ENCODE assay signal across 29 cellular contexts in genomic region chr15:89829161-89829560, GRCh38. TPM values are rescaled to one million over a fixed set of nuclear protein-coding genes. Genes with fewer than 3 reads are reported as not detected.
DNase-seq lines count a peak whose midpoint lies in the region; ATAC-seq and TF ChIP-seq lines count a peak whose summit lies in the region.
"Had no signal": no experiment of that assay in that cellular context is flagged by ENCODE, and none has a peak within 500 bp of the region (broad histone marks: within the 10 kb centered on the region; RNA-seq: fewer than 3 reads in every experiment).

No MANE protein-coding gene starts in this region.

- POLR2A ChIA-PET in MCF 10A (lab: Yijun Ruan, JAX): interaction anchor here (1.2 to 2.0 kb wide), 4 partner anchors 15 to 46 kb away, joined by 3 to 6 read pairs (median 4); partner anchors contain the start of gene ANPEP

- no peak overlapping the region for H3K9ac ChIP-seq in mammary epithelial cell (ENCODE audit: insufficient read depth, low read length)
- no peak overlapping the region for H3K9ac ChIP-seq in neural progenitor cell

- ATAC-seq in GM21423 (IDR thresholded peaks at IDR 0.05; ENCODE audit: unreplicated experiment): no peak
- ATAC-seq: activated T-helper 17 cell treated with anti-CD3 and anti-CD28 coated beads, Interleukin-2, amount 50 U/mL, for 72 hours; CD8-positive, alpha-beta T cell had no signal

- no peak overlapping the region for H3K4me3 ChIP-seq in mammary epithelial cell (replicated peaks in 1 of 3; ENCODE audit: insufficient read depth in 1 of 3, low read depth in 2 of 3, low read length in 3 of 3)
- H3K4me3 ChIP-seq in neural progenitor cell: no peak overlapping the region
- H3K4me3 ChIP-seq: pancreas, right atrium auricular region had no signal

- peaks cover 30% of the 10 kb centered on the region for H3K36me3 Mint-ChIP-seq in MCF 10A (ENCODE audit: insufficient read depth, unreplicated experiment)
- H3K36me3 Mint-ChIP-seq in chondrocyte (ENCODE audit: low read depth): peaks cover 12% of the 10 kb centered on the region
- H3K36me3 Mint-ChIP-seq in neural progenitor cell: peaks cover 3% of the 10 kb centered on the region
- H3K36me3 Mint-ChIP-seq in type B pancreatic cell: peaks cover 3% of the 10 kb centered on the region

- intact Hi-C loops in MCF 10A (cut with micrococcal nuclease) (no loop called here), mammary epithelial cell (cut with micrococcal nuclease) (no loop called here)

- H3K4me2 ChIP-seq in mammary epithelial cell (ENCODE audit: insufficient read depth, low read depth, low read length): no peak overlapping the region
- no peak overlapping the region for H3K4me2 ChIP-seq in neural progenitor cell

- DNase-seq in MCF 10A (ENCODE audit: unreplicated experiment): no peak
- no peak for DNase-seq in mammary epithelial cell
- no peak for DNase-seq in chondrocyte (ENCODE audit: low spot score)
- no peak for DNase-seq in neural progenitor cell (ENCODE audit: low spot score)
- no peak for DNase-seq in type B pancreatic cell (ENCODE audit: extremely low spot score, unreplicated experiment)
- no peak for DNase-seq in DMS79 (lab: John Stamatoyannopoulos, UW)
- DNase-seq in NCI-H1694 treated with DMSO at 0.1 percent for 48 hours (lab: John Stamatoyannopoulos, UW): no peak
- DNase-seq: activated CD4-positive, alpha-beta memory T cell treated with anti-CD3 and anti-CD28 coated beads, Interleukin-2, amount 10 ng/mL, durations not matched to agents 7 days and 5 days; activated CD4-positive, CD25-positive, alpha-beta regulatory T cell treated with anti-CD3 and anti-CD28 coated beads, Interleukin-2, amount 50 U/mL, for 72 hours; activated CD8-positive, alpha-beta memory T cell treated with anti-CD3 and anti-CD28 coated beads, Interleukin-2, amount 50 U/mL, for 48 hours; activated naive CD4-positive, alpha-beta T cell treated with anti-CD3 and anti-CD28 coated beads, Interleukin-2, amount 50 U/mL, for 16 hours; CD8-positive, alpha-beta T cell; cortex of kidney; DMS 273 treated with DMSO at 0.1 percent for 48 hours; endodermal cell; immature natural killer cell; naive thymus-derived CD4-positive, alpha-beta T cell; NCI-H1417; NCI-H748 treated with DMSO at 0.1 percent for 48 hours; pancreas; stimulated activated CD4-positive, alpha-beta T cell treated with anti-CD3 and anti-CD28 coated beads, Interleukin-2, amount 100 ng/mL, for 48 hours; T-helper 2 cell had no signal

- H3K27me3 ChIP-seq in mammary epithelial cell (ENCODE audit: insufficient read depth, low read length): no peaks in the 10 kb centered on the region
- H3K27me3 ChIP-seq in neural progenitor cell: no peaks in the 10 kb centered on the region
- H3K27me3 ChIP-seq: esophagus muscularis mucosa, pancreas, right atrium auricular region had no signal

- no peak overlapping the region for H3K4me3 Mint-ChIP-seq in MCF 10A (ENCODE audit: unreplicated experiment)
- no peak overlapping the region for H3K4me3 Mint-ChIP-seq in chondrocyte (ENCODE audit: unreplicated experiment)
- no peak overlapping the region for H3K4me3 Mint-ChIP-seq in neural progenitor cell
- H3K4me3 Mint-ChIP-seq in type B pancreatic cell: no peak overlapping the region
- H3K4me3 Mint-ChIP-seq: activated CD4-positive, alpha-beta memory T cell treated with anti-CD3 and anti-CD28 coated beads, Interleukin-2, amount 10 ng/mL, durations not matched to agents 7 days and 5 days; activated T-helper 17 cell treated with anti-CD3 and anti-CD28 coated beads, Interleukin-2, amount 50 U/mL, for 72 hours; CD8-positive, alpha-beta T cell; endodermal cell; immature natural killer cell; memory B cell; naive thymus-derived CD4-positive, alpha-beta T cell had no signal

- H3K9me3 ChIP-seq in mammary epithelial cell (replicated peaks; ENCODE audit: insufficient read depth, low read length) (no peaks in the 10 kb centered on the region), neural progenitor cell (ENCODE audit: low read depth) (no peaks in the 10 kb centered on the region)
- H3K9me3 ChIP-seq: esophagus muscularis mucosa, pancreas, right atrium auricular region had no signal

- peak overlapping the region; percentile 24 for H3K27ac Mint-ChIP-seq in MCF 10A (ENCODE audit: low read depth, unreplicated experiment)
- H3K27ac Mint-ChIP-seq in chondrocyte (ENCODE audit: unreplicated experiment): peak overlapping the region; percentile 0
- peak overlapping the region; percentile 1 for H3K27ac Mint-ChIP-seq in neural progenitor cell
- peak overlapping the region; percentile 9 for H3K27ac Mint-ChIP-seq in type B pancreatic cell
- H3K27ac Mint-ChIP-seq: activated CD4-positive, alpha-beta memory T cell treated with anti-CD3 and anti-CD28 coated beads, Interleukin-2, amount 10 ng/mL, durations not matched to agents 7 days and 5 days; CD8-positive, alpha-beta T cell; endodermal cell; immature natural killer cell; memory B cell had no signal

- H3K9me3 Mint-ChIP-seq in MCF 10A (ENCODE audit: unreplicated experiment) (no peaks in the 10 kb centered on the region), chondrocyte (ENCODE audit: low read depth) (no peaks in the 10 kb centered on the region), neural progenitor cell (no peaks in the 10 kb centered on the region), type B pancreatic cell (no peaks in the 10 kb centered on the region)
- H3K9me3 Mint-ChIP-seq: activated CD4-positive, alpha-beta memory T cell treated with anti-CD3 and anti-CD28 coated beads, Interleukin-2, amount 10 ng/mL, durations not matched to agents 7 days and 5 days; activated T-helper 17 cell treated with anti-CD3 and anti-CD28 coated beads, Interleukin-2, amount 50 U/mL, for 72 hours; CD8-positive, alpha-beta T cell; endodermal cell; immature natural killer cell; memory B cell had no signal

- H4K20me1 ChIP-seq in mammary epithelial cell (ENCODE audit: insufficient read depth, low read length): no peaks in the 10 kb centered on the region
- no peaks in the 10 kb centered on the region for H4K20me1 ChIP-seq in neural progenitor cell (ENCODE audit: low read depth)

- H3K27ac ChIP-seq in mammary epithelial cell (ENCODE audit: insufficient read depth, low read depth, low read length): no peak overlapping the region
- H3K27ac ChIP-seq in neural progenitor cell: no peak overlapping the region
- H3K27ac ChIP-seq: right atrium auricular region had no signal

- WGBS in mammary epithelial cell (ENCODE audit: low coverage, missing lambda C conversion rate): 71% methylated on average over 7 of the region's 8 CpGs

- H3K4me1 ChIP-seq in mammary epithelial cell (ENCODE audit: insufficient read depth, low read length) (peaks cover 24% of the 10 kb centered on the region), neural progenitor cell (peaks cover 8% of the 10 kb centered on the region)

- in situ Hi-C loops in mammary epithelial cell (cut with MboI; ENCODE audit: low sequenced_read_pairs in 2 of 2): no loop called here

- H3F3A ChIP-seq in neural progenitor cell (ENCODE audit: low read depth): no peaks in the 10 kb centered on the region

- CTCF ChIA-PET in MCF 10A (lab: Yijun Ruan, JAX) (interaction anchor here (0.6 to 2.3 kb wide), 5 partner anchors 10 to 68 kb away, joined by 3 to 12 read pairs (median 5); no protein-coding TSS in a partner anchor), mammary epithelial cell (lab: Charles Lee; ENCODE audit: low non-redundant PET) (no interaction called here)

- dilution Hi-C loops in mammary epithelial cell (cut with HindIII; ENCODE audit: low sequenced_read_pairs): no loop called here

- H3K36me3 ChIP-seq in mammary epithelial cell (ENCODE audit: insufficient read depth, low read length): peaks cover 8% of the 10 kb centered on the region
- H3K36me3 ChIP-seq in neural progenitor cell: no peaks in the 10 kb centered on the region

- no peaks in the 10 kb centered on the region for H3K79me2 ChIP-seq in mammary epithelial cell (ENCODE audit: insufficient read depth, low read length)
- no peaks in the 10 kb centered on the region for H3K79me2 ChIP-seq in neural progenitor cell (ENCODE audit: low read depth)

- TF ChIP-seq CTCF in MCF 10A (IDR thresholded peaks at IDR 0.05; ENCODE audit: unreplicated experiment): no peak
- no peak for TF ChIP-seq CTCF in mammary epithelial cell (conservative IDR thresholded peaks at IDR 0.05 in 1 of 2, IDR thresholded peaks at IDR 0.05 in 1 of 2; ENCODE audit: extremely low read depth in 1 of 2, insufficient read depth in 1 of 2, low read depth in 1 of 2, low read length in 2 of 2)
- TF ChIP-seq CTCF in chondrocyte (IDR thresholded peaks at IDR 0.05): no peak
- TF ChIP-seq CTCF in neural progenitor cell (IDR thresholded peaks at IDR 0.05): no peak
- TF ChIP-seq CTCF in type B pancreatic cell (conservative IDR thresholded peaks at IDR 0.05): no peak

- BruUV-seq in MCF 10A (replicated peaks; lab: Mats Ljungman, UMichigan) (no TSS peak), mammary epithelial cell (replicated peaks; lab: Mats Ljungman, UMichigan) (no TSS peak)

- H3K27me3 Mint-ChIP-seq in MCF 10A (ENCODE audit: insufficient read depth, unreplicated experiment) (no peaks in the 10 kb centered on the region), chondrocyte (ENCODE audit: low read depth) (no peaks in the 10 kb centered on the region), neural progenitor cell (ENCODE audit: insufficient read depth, low read depth) (peaks cover 18% of the 10 kb centered on the region), type B pancreatic cell (no peaks in the 10 kb centered on the region)
- H3K27me3 Mint-ChIP-seq: activated CD4-positive, alpha-beta memory T cell treated with anti-CD3 and anti-CD28 coated beads, Interleukin-2, amount 10 ng/mL, durations not matched to agents 7 days and 5 days had no signal

- peaks cover 40% of the 10 kb centered on the region for H3K4me1 Mint-ChIP-seq in MCF 10A (ENCODE audit: insufficient read depth, unreplicated experiment)
- H3K4me1 Mint-ChIP-seq in chondrocyte (ENCODE audit: low read depth): peaks cover 38% of the 10 kb centered on the region
- peaks cover 33% of the 10 kb centered on the region for H3K4me1 Mint-ChIP-seq in neural progenitor cell
- H3K4me1 Mint-ChIP-seq in type B pancreatic cell (ENCODE audit: unreplicated experiment): peaks cover 19% of the 10 kb centered on the region
- H3K4me1 Mint-ChIP-seq: activated CD4-positive, alpha-beta memory T cell treated with anti-CD3 and anti-CD28 coated beads, Interleukin-2, amount 10 ng/mL, durations not matched to agents 7 days and 5 days; endodermal cell; immature natural killer cell had no signal

- H2AFZ ChIP-seq in mammary epithelial cell (ENCODE audit: low read depth, low read length) (no peak overlapping the region), neural progenitor cell (replicated peaks) (no peak overlapping the region)

RNA-seq across cellular contexts. Expression of gene ANPEP, which starts 14.5 kb away (rescaled TPM):
- 252 and 294 TPM in 2 replicates for total RNA-seq in MCF 10A (2022)
- total RNA-seq in mammary epithelial cell: 1 to 10 TPM; 4.3 to 5.9 TPM
- polyA plus RNA-seq in mammary epithelial cell: 1.5 TPM
- polyA minus RNA-seq in mammary epithelial cell: not detected
- 46.5 to 64.9 TPM (median 48.1 TPM) in 3 replicates for total RNA-seq in chondrocyte
- total RNA-seq in neural progenitor cell (ENCODE audit: low replicate concordance): 2.7 and 4.7 TPM in 2 replicates
- 56.3 and 206 TPM in 2 replicates for total RNA-seq in type B pancreatic cell (ENCODE audit: low replicate concordance)

RNA-seq across cellular contexts. Expression of gene MESP2, which starts 53.0 kb away (rescaled TPM):
- not detected in 2 replicates for total RNA-seq in MCF 10A (2022)
- total RNA-seq in mammary epithelial cell: under 1 TPM in 1 of 2 donors, not detected in 1; 0.31 TPM
- polyA plus RNA-seq in mammary epithelial cell: 0.10 TPM
- polyA minus RNA-seq in mammary epithelial cell: not detected
- total RNA-seq in chondrocyte: 0.25 to 0.51 TPM (median 0.36 TPM) in 3 replicates
- total RNA-seq in neural progenitor cell (ENCODE audit: low replicate concordance): 0.19 TPM in 1 of 2 replicates, not detected in the other
- not detected in 2 replicates for total RNA-seq in type B pancreatic cell (ENCODE audit: low replicate concordance)
- total RNA-seq: A172; activated CD4-positive, alpha-beta memory T cell treated with anti-CD3 and anti-CD28 coated beads, Interleukin-2, amount 10 ng/mL, durations not matched to agents 7 days and 5 days; CD8-positive, alpha-beta T cell; esophagus muscularis mucosa; naive thymus-derived CD4-positive, alpha-beta T cell; right atrium auricular region; urinary bladder had no signal
- polyA plus RNA-seq: immature natural killer cell; naive thymus-derived CD4-positive, alpha-beta T cell had no signal
